ENCODE assay signal across 1 cellular context in the genomic region with DNA sequence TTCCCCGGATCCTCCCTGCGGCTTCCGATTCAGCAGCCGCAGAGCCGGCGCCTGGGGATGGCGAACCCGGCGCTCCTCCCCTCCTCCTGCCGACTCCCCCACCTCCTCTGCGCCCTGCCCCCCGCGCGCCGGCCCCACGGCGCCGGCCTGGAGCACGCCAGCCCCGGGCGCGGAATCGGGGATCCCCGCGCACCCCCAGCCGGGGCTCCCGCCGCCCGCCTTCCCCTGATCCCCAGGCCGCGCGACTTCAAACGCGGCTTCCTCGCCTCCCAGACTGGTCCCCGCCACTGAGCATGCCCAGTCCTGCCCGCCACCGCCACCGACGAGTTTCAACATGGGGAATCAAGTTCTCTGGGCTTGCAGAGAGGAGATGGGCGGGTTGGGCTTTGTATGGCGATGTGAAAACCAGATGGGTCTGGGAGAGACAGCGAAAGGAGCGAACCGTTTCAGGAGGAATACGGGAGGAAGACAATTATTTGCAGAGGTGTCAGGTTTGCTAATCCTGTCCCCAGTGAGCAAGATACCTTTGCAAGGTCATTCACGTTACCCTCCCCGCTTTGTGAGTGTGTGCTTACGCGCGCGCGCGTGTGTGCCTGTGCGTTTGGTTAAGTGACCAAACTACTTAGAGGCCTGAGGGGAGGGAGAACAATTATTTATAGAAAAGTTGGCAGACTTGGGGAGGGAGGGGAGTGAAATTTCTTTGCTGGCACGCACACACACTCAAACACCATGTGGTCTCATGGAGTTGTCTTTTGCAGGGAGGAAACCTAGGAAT.
TF ChIP-seq lines count a peak whose summit lies in the region.

A gene (minus strand): TSS at position 276 of the 775 bp plus-strand sequence. CDS start 351 bp downstream, outside the sequence.

TF ChIP-seq in SK-N-SH treated with all-trans-retinoic acid at 6 μM for 48 hours, 23 proteins besides CTCF, POLR2A, EP300 and RAD21 (continued from another document):
- TF ChIP-seq, protein P1, sequence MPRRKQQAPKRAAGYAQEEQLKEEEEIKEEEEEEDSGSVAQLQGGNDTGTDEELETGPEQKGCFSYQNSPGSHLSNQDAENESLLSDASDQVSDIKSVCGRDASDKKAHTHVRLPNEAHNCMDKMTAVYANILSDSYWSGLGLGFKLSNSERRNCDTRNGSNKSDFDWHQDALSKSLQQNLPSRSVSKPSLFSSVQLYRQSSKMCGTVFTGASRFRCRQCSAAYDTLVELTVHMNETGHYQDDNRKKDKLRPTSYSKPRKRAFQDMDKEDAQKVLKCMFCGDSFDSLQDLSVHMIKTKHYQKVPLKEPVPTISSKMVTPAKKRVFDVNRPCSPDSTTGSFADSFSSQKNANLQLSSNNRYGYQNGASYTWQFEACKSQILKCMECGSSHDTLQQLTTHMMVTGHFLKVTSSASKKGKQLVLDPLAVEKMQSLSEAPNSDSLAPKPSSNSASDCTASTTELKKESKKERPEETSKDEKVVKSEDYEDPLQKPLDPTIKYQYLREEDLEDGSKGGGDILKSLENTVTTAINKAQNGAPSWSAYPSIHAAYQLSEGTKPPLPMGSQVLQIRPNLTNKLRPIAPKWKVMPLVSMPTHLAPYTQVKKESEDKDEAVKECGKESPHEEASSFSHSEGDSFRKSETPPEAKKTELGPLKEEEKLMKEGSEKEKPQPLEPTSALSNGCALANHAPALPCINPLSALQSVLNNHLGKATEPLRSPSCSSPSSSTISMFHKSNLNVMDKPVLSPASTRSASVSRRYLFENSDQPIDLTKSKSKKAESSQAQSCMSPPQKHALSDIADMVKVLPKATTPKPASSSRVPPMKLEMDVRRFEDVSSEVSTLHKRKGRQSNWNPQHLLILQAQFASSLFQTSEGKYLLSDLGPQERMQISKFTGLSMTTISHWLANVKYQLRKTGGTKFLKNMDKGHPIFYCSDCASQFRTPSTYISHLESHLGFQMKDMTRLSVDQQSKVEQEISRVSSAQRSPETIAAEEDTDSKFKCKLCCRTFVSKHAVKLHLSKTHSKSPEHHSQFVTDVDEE (CRISPR knock-in tag; IDR thresholded peaks at IDR 0.05): no peak
- TF ChIP-seq RARB (CRISPR knock-in tag; IDR thresholded peaks at IDR 0.05) (no peak), SNAI2 (CRISPR knock-in tag; IDR thresholded peaks at IDR 0.05) (no peak), ZFP30 (CRISPR knock-in tag; IDR thresholded peaks at IDR 0.05) (no peak), ZFP3 (CRISPR knock-in tag; IDR thresholded peaks at IDR 0.05) (no peak), ZNF565 (CRISPR knock-in tag; conservative IDR thresholded peaks at IDR 0.05; ENCODE audit: low read depth) (no peak)
- TF ChIP-seq, protein P2, sequence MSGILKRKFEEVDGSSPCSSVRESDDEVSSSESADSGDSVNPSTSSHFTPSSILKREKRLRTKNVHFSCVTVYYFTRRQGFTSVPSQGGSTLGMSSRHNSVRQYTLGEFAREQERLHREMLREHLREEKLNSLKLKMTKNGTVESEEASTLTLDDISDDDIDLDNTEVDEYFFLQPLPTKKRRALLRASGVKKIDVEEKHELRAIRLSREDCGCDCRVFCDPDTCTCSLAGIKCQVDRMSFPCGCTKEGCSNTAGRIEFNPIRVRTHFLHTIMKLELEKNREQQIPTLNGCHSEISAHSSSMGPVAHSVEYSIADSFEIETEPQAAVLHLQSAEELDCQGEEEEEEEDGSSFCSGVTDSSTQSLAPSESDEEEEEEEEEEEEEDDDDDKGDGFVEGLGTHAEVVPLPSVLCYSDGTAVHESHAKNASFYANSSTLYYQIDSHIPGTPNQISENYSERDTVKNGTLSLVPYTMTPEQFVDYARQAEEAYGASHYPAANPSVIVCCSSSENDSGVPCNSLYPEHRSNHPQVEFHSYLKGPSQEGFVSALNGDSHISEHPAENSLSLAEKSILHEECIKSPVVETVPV (CRISPR knock-in tag; IDR thresholded peaks at IDR 0.05): no peak
